ENCODE assay signal across 9 cellular contexts in genomic region chr19:46602392-46603194, GRCh38. TPM values are rescaled to one million over a fixed set of nuclear protein-coding genes. Genes with fewer than 3 reads are reported as not detected.
A peak's percentile ranks its signal among the peaks of the same experiment; 100 is the strongest.
DNase-seq lines count a peak whose midpoint lies in the region; TF ChIP-seq lines count a peak whose summit lies in the region.
"Had no signal": no experiment of that assay in that cellular context is flagged by ENCODE, and none has a peak within 500 bp of the region (broad histone marks: within the 10 kb centered on the region; RNA-seq: fewer than 3 reads in every experiment).

No MANE protein-coding gene starts in this region.

- DNase-seq in adrenal gland (peak in 5 of 7 donors; percentile 40 to 80 (median 53)), kidney epithelial cell (ENCODE audit: low read depth) (no peak), NOMO-1 (lab: John Stamatoyannopoulos, UW; ENCODE audit: unreplicated experiment in 2 of 2) (no peak), NCI-H1105 (lab: John Stamatoyannopoulos, UW) (no peak), NOMO-1 treated with dmso at 0.1 percent for 144 hours (lab: John Stamatoyannopoulos, UW; ENCODE audit: unreplicated experiment) (no peak)
- peak; percentile 70 to 71 for DNase-seq in stimulated activated CD4-positive, alpha-beta T cell treated with anti-CD3 and anti-CD28 coated beads, Interleukin-2, amount 100 ng/mL, for 24 hours

- peaks cover 9 to 20% (median 15%) of the 10 kb centered on the region in 3 donors for H3K4me1 Mint-ChIP-seq in IgD-negative memory B cell

- H3K36me3 ChIP-seq in ACC112 (ENCODE audit: insufficient read depth, low read length) (no peaks in the 10 kb centered on the region), adrenal gland (replicated peaks in 1 of 2) (peaks cover 0 to 22% of the 10 kb centered on the region in 2 donors), kidney epithelial cell (ENCODE audit: control insufficient read depth, insufficient read depth, low read length) (no peaks in the 10 kb centered on the region)

- H3K9me3 ChIP-seq in adrenal gland (replicated peaks in 1 of 3): no peaks in the 10 kb centered on the region

- peaks cover 0 to 8% (median 5%) of the 10 kb centered on the region in 3 donors for H3K9me3 Mint-ChIP-seq in IgD-negative memory B cell

- no peaks in the 10 kb centered on the region for H3K4me1 ChIP-seq in ACC112 (ENCODE audit: control insufficient read depth, insufficient read depth, low read length, unreplicated experiment)
- H3K4me1 ChIP-seq in adrenal gland (replicated peaks in 1 of 2): peaks cover 27 to 45% of the 10 kb centered on the region in 2 donors

- H3K27ac Mint-ChIP-seq in IgD-negative memory B cell: peak overlapping the region; percentile 81 to 100 (median 99)

- H3K36me3 Mint-ChIP-seq in IgD-negative memory B cell: peaks cover 3% of the 10 kb centered on the region

- H3K27me3 ChIP-seq in ACC112 (ENCODE audit: insufficient read depth, low read length) (no peaks in the 10 kb centered on the region), adrenal gland (no peaks in the 10 kb centered on the region), kidney epithelial cell (ENCODE audit: control insufficient read depth, insufficient read depth, low read length) (no peaks in the 10 kb centered on the region)

- no peak overlapping the region for H2AFZ ChIP-seq in ACC112 (ENCODE audit: low read length, unreplicated experiment)

- peak overlapping the region; percentile 92 for H3K4me3 ChIP-seq in ACC112 (ENCODE audit: low read depth, low read length)
- H3K4me3 ChIP-seq in adrenal gland: peak overlapping the region in 1 of 4 donors; percentile 80
- H3K4me3 ChIP-seq in kidney epithelial cell (ENCODE audit: low read depth, low read length): peak overlapping the region; percentile 88

- H3K79me2 ChIP-seq in ACC112 (ENCODE audit: control insufficient read depth, insufficient read depth, low read length, unreplicated experiment): peaks cover 50% of the 10 kb centered on the region

- peak in 1 of 2 donors; percentile 26 for TF ChIP-seq POLR2A in adrenal gland (IDR thresholded peaks at IDR 0.05)

- no peak overlapping the region for H3K27ac ChIP-seq in ACC112 (ENCODE audit: low read depth, low read length)
- peak overlapping the region; percentile 31 to 100 (median 75) for H3K27ac ChIP-seq in adrenal gland

- intact Hi-C loops in adrenal gland (cut with DNase I): no loop called here

- no peak for TF ChIP-seq CTCF in adrenal gland (IDR thresholded peaks at IDR 0.05)
- TF ChIP-seq CTCF in kidney epithelial cell (IDR thresholded peaks at IDR 0.05; ENCODE audit: insufficient read depth, low read length, poor library complexity, severe bottlenecking): no peak

- H3K4me3 Mint-ChIP-seq in IgD-negative memory B cell: peak overlapping the region; percentile 92 to 100 (median 100)

- 7 to 15% (median 9%) methylated on average over 12 to 23 of the region's 23 CpGs for WGBS in adrenal gland, 4 donors

- H3K27me3 Mint-ChIP-seq in IgD-negative memory B cell: no peaks in the 10 kb centered on the region

RNA-seq across cellular contexts. Expression of gene CALM3, which starts 1.5 kb away (rescaled TPM):
- 81.2 TPM for polyA plus RNA-seq in IgD-negative memory B cell
- total RNA-seq in adrenal gland: 100 to 1,000 TPM; 177 to 334 (median 278) TPM
- 100 to 1,000 TPM; 219 to 579 (median 372) TPM for polyA plus RNA-seq in adrenal gland
- total RNA-seq in kidney epithelial cell: 103 and 127 TPM in 2 replicates

RNA-seq across cellular contexts. Expression of gene PTGIR, which starts 22.3 kb away (rescaled TPM):
- polyA plus RNA-seq in IgD-negative memory B cell (0.21 TPM), adrenal gland (10 to 100 TPM in 2 of 3 donors, 1 to 10 TPM in 1; 2.5 to 21.1 (median 11.6) TPM)
- total RNA-seq in adrenal gland (10 to 100 TPM in 4 of 8 donors, 1 to 10 TPM in 4; 3.8 to 24.8 (median 9.8) TPM), kidney epithelial cell (0.48 TPM in 1 of 2 replicates, not detected in the other)

RNA-seq across cellular contexts. Expression of gene GNG8, which starts 33.4 kb away (rescaled TPM):
- polyA plus RNA-seq in IgD-negative memory B cell (not detected), adrenal gland (not detected)
- total RNA-seq in adrenal gland (1 to 10 TPM in 1 of 8 donors, not detected in 7; 3.9 TPM), kidney epithelial cell (not detected in 2 replicates)
- total RNA-seq: glomerular endothelial cell had no signal

RNA-seq across cellular contexts. Expression of gene DACT3, which starts 58.4 kb away (rescaled TPM):
- polyA plus RNA-seq in IgD-negative memory B cell (not detected), adrenal gland (1 to 10 TPM; 2.3 to 3.8 (median 2.6) TPM)
- total RNA-seq in adrenal gland (1 to 10 TPM; 1.7 to 9.8 (median 4.4) TPM), kidney epithelial cell (0.14 and 0.33 TPM in 2 replicates)

Comparison
In these comparisons a context has a peak if more than half of its experiments do, and no peak if none do; other contexts are left out.
1. DNase-seq: peak in adrenal gland (5 of 7) and stimulated activated CD4-positive, alpha-beta T cell treated with anti-CD3 and anti-CD28 coated beads, Interleukin-2, amount 100 ng/mL, for 24 hours (2 of 2); none in kidney epithelial cell (single experiment), NOMO-1 (0 of 2), NCI-H1105 (single experiment) and NOMO-1 treated with dmso at 0.1 percent for 144 hours (single experiment).